12 cellular contexts compared by ENCODE assay signal in genomic region chr9:136542246-136543041, GRCh38. TPM values are rescaled to one million over a fixed set of nuclear protein-coding genes. Genes with fewer than 3 reads are reported as not detected.
DNase-seq lines count a peak whose midpoint lies in the region; FAIRE-seq and TF ChIP-seq lines count a peak whose summit lies in the region.
"Had no signal": no experiment of that assay in that cellular context is flagged by ENCODE, and none has a peak within 500 bp of the region (broad histone marks: within the 10 kb centered on the region; RNA-seq: fewer than 3 reads in every experiment).

No MANE protein-coding gene starts in this region.

- no peak for TF ChIP-seq POLR2A in GM12892 (IDR thresholded peaks at IDR 0.05; ENCODE audit: low read depth, low read length)

- intact Hi-C loops in dorsolateral prefrontal cortex (cut with DNase I): no loop called here

- peaks cover 0 to 17% (median 0%) of the 10 kb centered on the region in 45 donors for H3K27me3 ChIP-seq in dorsolateral prefrontal cortex

- H3K9me3 Mint-ChIP-seq in IgD-negative memory B cell (no peaks in the 10 kb centered on the region), nephron (no peaks in the 10 kb centered on the region)
- H3K9me3 Mint-ChIP-seq: stimulated activated naive B cell treated with anti-CD40 and anti-IgM and Interleukin-4, amounts not matched to agents 10 μg/mL and 1 μg/mL and 100 μg/mL, for 72 hours had no signal

- H3K4me1 Mint-ChIP-seq in IgD-negative memory B cell: peaks cover 25 to 35% (median 31%) of the 10 kb centered on the region in 3 donors
- peaks cover 41% of the 10 kb centered on the region for H3K4me1 Mint-ChIP-seq in nephron

- H3K4me3 Mint-ChIP-seq in IgD-negative memory B cell (peak overlapping the region in 3 of 4 donors; percentile 12 to 91 (median 39)), nephron (peak overlapping the region; percentile 86 to 92 (median 90))

- H3K4me3 ChIP-seq in dorsolateral prefrontal cortex: peak overlapping the region in 33 of 59 donors; percentile 2 to 88 (median 79)

- H3K36me3 Mint-ChIP-seq in IgD-negative memory B cell (no peaks in the 10 kb centered on the region), nephron (ENCODE audit: low read depth) (peaks cover 6% of the 10 kb centered on the region)

- peak overlapping the region in 1 of 3 donors; percentile 76 for H3K27ac Mint-ChIP-seq in IgD-negative memory B cell
- peak overlapping the region; percentile 52 to 76 (median 70) for H3K27ac Mint-ChIP-seq in nephron

- DNase-seq in Ammon's horn (ENCODE audit: low spot score) (peak; percentile 77), dorsolateral prefrontal cortex (peak in 1 of 10 donors; percentile 55), EL (no peak), GM12892 (ENCODE audit: insufficient read length) (no peak)
- DNase-seq in stimulated activated CD4-positive, alpha-beta T cell treated with anti-CD3 and anti-CD28 coated beads, Interleukin-12 subunit alpha, Interleukin-12 subunit beta, amount 100 ng/mL, for 4 hours: no peak
- no peak for DNase-seq in activated effector memory CD4-positive, alpha-beta T cell treated with Interleukin-2 at 50 U/mL for 16 hours
- DNase-seq: Caco-2; NCI-H1417 treated with DMSO at 0.1 percent for 48 hours; stimulated activated naive B cell treated with anti-CD40 and anti-IgM and Interleukin-4, amounts not matched to agents 10 μg/mL and 1 μg/mL and 100 μg/mL, for 72 hours; T1000 had no signal

- FAIRE-seq in GM12892 (lab: Jason Lieb, UNC): no peak

- TF ChIP-seq CTCF in dorsolateral prefrontal cortex (IDR thresholded peaks at IDR 0.05 in 54 of 56, conservative IDR thresholded peaks at IDR 0.05 in 2 of 56; ENCODE audit: low read depth in 1 of 56, partially characterized antibody in 56 of 56) (no peak), nephron (IDR thresholded peaks at IDR 0.05; ENCODE audit: unreplicated experiment in 3 of 3) (no peak)

- H3K27ac ChIP-seq in dorsolateral prefrontal cortex: peak overlapping the region in 57 of 59 donors; percentile 64 to 98 (median 94)

- no peaks in the 10 kb centered on the region for H3K27me3 Mint-ChIP-seq in IgD-negative memory B cell
- H3K27me3 Mint-ChIP-seq in nephron (ENCODE audit: low read depth): no peaks in the 10 kb centered on the region
- H3K27me3 Mint-ChIP-seq: stimulated activated naive B cell treated with anti-CD40 and anti-IgM and Interleukin-4, amounts not matched to agents 10 μg/mL and 1 μg/mL and 100 μg/mL, for 72 hours had no signal

RNA-seq across cellular contexts. Expression of gene NOTCH1, which starts 3.4 kb away (rescaled TPM):
- polyA plus RNA-seq in IgD-negative memory B cell: 3.5 TPM
- 10 to 100 TPM; 24.0 to 92.1 (median 38.8) TPM for total RNA-seq in dorsolateral prefrontal cortex
- polyA plus RNA-seq in GM12892 (2012; ENCODE audit: missing spikeins): 2.1 TPM

RNA-seq across cellular contexts. Expression of gene SEC16A, which starts 59.6 kb away (rescaled TPM):
- polyA plus RNA-seq in IgD-negative memory B cell: 30.1 TPM
- total RNA-seq in dorsolateral prefrontal cortex: 10 to 100 TPM; 52.6 to 89.0 (median 68.2) TPM
- 21.2 TPM for polyA plus RNA-seq in GM12892 (2012; ENCODE audit: missing spikeins)
